22 cellular contexts compared by ENCODE assay signal in genomic region chr1:235781807-235782206, GRCh38.
"Had no signal": no experiment of that assay in that cellular context is flagged by ENCODE, and none has a peak within 500 bp of the region (broad histone marks: within the 10 kb centered on the region; RNA-seq: fewer than 3 reads in every experiment).

No MANE protein-coding gene starts in this region.

- H3K4me3 ChIP-seq: coronary artery, esophagus muscularis mucosa, gastrocnemius medialis, prostate gland, right atrium auricular region, skin epidermis, stomach, upper lobe of right lung had no signal

- DNase-seq: activated CD4-positive, alpha-beta T cell treated with anti-CD3 and anti-CD28 coated beads for 48 hours; activated CD4-positive, CD25-positive, alpha-beta regulatory T cell; activated CD8-positive, alpha-beta T cell treated with anti-CD3 and anti-CD28 coated beads for 36 hours; activated naive CD4-positive, alpha-beta T cell; activated T-cell treated with anti-CD3 and anti-CD28 coated beads, Interleukin-2, amount 50 U/mL, for 1 hour; aorta; effector CD4-positive, alpha-beta T cell; gastrocnemius medialis; head of caudate nucleus; kidney; left ventricle myocardium superior; stimulated activated CD4-positive, alpha-beta T cell treated with anti-CD3 and anti-CD28 coated beads, Interleukin-15, amount 100 ng/mL, for 24 hours; stimulated activated CD4-positive, alpha-beta T cell treated with anti-CD3 and anti-CD28 coated beads, Interleukin-2, amount 100 ng/mL, for 48 hours; stomach; T-cell; upper lobe of right lung had no signal

- H3K27me3 ChIP-seq: esophagus muscularis mucosa, gastrocnemius medialis, right atrium auricular region, stomach, upper lobe of right lung had no signal

- H3K36me3 ChIP-seq: gastrocnemius medialis, prostate gland had no signal

- ATAC-seq: activated CD8-positive, alpha-beta T cell treated with anti-CD3 and anti-CD28 coated beads for 36 hours; activated T-helper 17 cell treated with anti-CD3 and anti-CD28 coated beads, Interleukin-2, amount 50 U/mL, for 72 hours; gastrocnemius medialis; left ventricle myocardium superior; T-cell; upper lobe of right lung had no signal

- H3K4me1 ChIP-seq: gastrocnemius medialis, prostate gland, right atrium auricular region, upper lobe of right lung had no signal

- H3K9me3 ChIP-seq: esophagus muscularis mucosa, gastrocnemius medialis, prostate gland, right atrium auricular region, stomach, upper lobe of right lung had no signal

- H3K27ac ChIP-seq: coronary artery, esophagus muscularis mucosa, gastrocnemius medialis, prostate gland, right atrium auricular region, skin epidermis, stomach, upper lobe of right lung had no signal
